9 cellular contexts compared by ENCODE assay signal in the genomic region with DNA sequence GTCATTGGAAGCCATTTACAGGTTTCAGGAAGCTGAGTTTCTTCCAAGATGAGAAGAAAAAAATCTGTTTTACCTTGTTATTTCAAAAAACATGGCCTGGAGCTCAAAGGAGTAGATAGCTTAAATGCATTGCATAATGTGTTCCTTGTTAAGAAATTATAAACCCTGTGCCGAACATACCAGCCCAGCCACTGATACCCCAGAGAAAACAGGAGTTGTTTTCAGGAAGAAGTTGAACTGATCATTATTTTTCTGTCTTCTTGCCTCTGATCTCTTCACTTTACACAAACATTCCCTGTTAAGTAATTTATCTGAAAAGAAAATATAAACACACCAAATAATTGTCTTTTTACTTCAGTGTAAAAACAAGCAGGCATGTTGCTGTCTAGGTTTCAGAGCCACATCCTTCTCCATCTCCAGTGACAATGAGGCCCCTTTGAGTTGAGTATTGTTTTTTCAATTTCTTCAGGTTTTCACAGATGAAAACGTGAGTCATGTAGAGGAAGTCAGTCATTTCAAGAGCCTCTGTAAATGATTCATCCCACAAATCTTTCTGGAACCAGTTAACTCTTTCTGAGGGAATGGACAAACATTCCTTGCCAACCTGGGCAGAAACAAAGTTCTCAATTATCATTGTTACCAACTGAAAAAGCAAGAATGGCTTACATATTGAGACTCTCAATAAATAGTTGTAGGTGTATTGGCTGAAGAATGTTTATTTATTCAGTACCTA.
DNase-seq lines count a peak whose midpoint lies in the region; ATAC-seq and TF ChIP-seq lines count a peak whose summit lies in the region.
"Had no signal": no experiment of that assay in that cellular context is flagged by ENCODE, and none has a peak within 500 bp of the region (broad histone marks: within the 10 kb centered on the region; RNA-seq: fewer than 3 reads in every experiment).

No MANE protein-coding gene starts in this region.

- no TSS peak for BruUV-seq in PC-9 (replicated peaks; lab: Mats Ljungman, UMichigan)

- peak overlapping the region; percentile 3 for H3K4me3 Mint-ChIP-seq in type B pancreatic cell

- intact Hi-C loops in PC-9 (cut with micrococcal nuclease; ENCODE audit: unreplicated experiment) = loop anchor here (2.0 kb wide), 1 partner anchor 31 kb away; no protein-coding TSS in a partner anchor

- H3K79me2 ChIP-seq in PC-9 (ENCODE audit: low read depth) = no peaks in the 10 kb centered on the region

- H3K4me2 ChIP-seq in PC-9 = no peak overlapping the region

- H3K27me3 ChIP-seq in PC-9 (ENCODE audit: insufficient read depth, low read depth) = no peaks in the 10 kb centered on the region

- peak; percentile 0 for DNase-seq in NCI-H2029 (lab: John Stamatoyannopoulos, UW)
- DNase-seq in NCI-H2029 treated with DMSO at 0.1 percent for 48 hours (lab: John Stamatoyannopoulos, UW) = no peak
- peak; percentile 5 to 71 for DNase-seq in PC-9
- DNase-seq in fibroblast of the conjunctiva (ENCODE audit: low read depth) = peak; percentile 27
- DNase-seq in type B pancreatic cell (ENCODE audit: extremely low spot score, unreplicated experiment) = no peak
- no peak for DNase-seq in G401 (ENCODE audit: low spot score)
- DNase-seq in cerebellar nuclear complex (lab: John Stamatoyannopoulos, UW) = no peak

- in situ Hi-C loops in G401 (cut with HindIII; ENCODE audit: low sequenced_read_pairs) = no loop called here

- peaks cover 17% of the 10 kb centered on the region for H3K4me1 Mint-ChIP-seq in type B pancreatic cell (ENCODE audit: unreplicated experiment)

- 0 out of 2 replicates have a peak, but pooled peaks cover 5% of the 10 kb centered on the region for H3K4me1 ChIP-seq in PC-9 (replicated peaks; ENCODE audit: insufficient read depth)

- H4K20me1 ChIP-seq in PC-9 (ENCODE audit: insufficient read depth) = no peaks in the 10 kb centered on the region

- no peaks in the 10 kb centered on the region for H3K36me3 Mint-ChIP-seq in type B pancreatic cell

- H3K4me3 ChIP-seq in PC-9 = no peak overlapping the region

- no peaks in the 10 kb centered on the region for H3K9me2 ChIP-seq in PC-9 (ENCODE audit: insufficient read depth)

- H3K9me3 Mint-ChIP-seq in type B pancreatic cell = no peaks in the 10 kb centered on the region

- no peaks in the 10 kb centered on the region for H3K9me3 ChIP-seq in PC-9 (ENCODE audit: insufficient read depth, low read depth)

- H3K27ac Mint-ChIP-seq in type B pancreatic cell = no peak overlapping the region

- POLR2A ChIA-PET in PC-9 (lab: Charles Lee; ENCODE audit: unreplicated experiment) = no interaction called here

- ATAC-seq in HG03521 (IDR thresholded peaks at IDR 0.05; ENCODE audit: unreplicated experiment) = no peak

- no peaks in the 10 kb centered on the region for H3K36me3 ChIP-seq in PC-9 (ENCODE audit: low read depth)

- peaks cover 6% of the 10 kb centered on the region; the same call in 1 of the 2 replicates for H3F3A ChIP-seq in PC-9 (ENCODE audit: insufficient read depth, low read depth)

- H3K27me3 Mint-ChIP-seq in type B pancreatic cell = no peaks in the 10 kb centered on the region

- H3K27ac ChIP-seq in PC-9 = peak overlapping the region; percentile 46
- H3K27ac ChIP-seq: 22Rv1 had no signal

- H2AFZ ChIP-seq in PC-9 = no peak overlapping the region

- TF ChIP-seq CTCF in PC-9 (conservative IDR thresholded peaks at IDR 0.05) (no peak), type B pancreatic cell (conservative IDR thresholded peaks at IDR 0.05) (no peak)

- CTCF ChIA-PET in PC-9 (lab: Charles Lee) = no interaction called here

Comparison
In these comparisons a context has a peak if more than half of its experiments do, and no peak if none do; other contexts are left out.
1. DNase-seq: peak in NCI-H2029 (single experiment), PC-9 (2 of 2) and fibroblast of the conjunctiva (single experiment); none in NCI-H2029 treated with DMSO at 0.1 percent for 48 hours (single experiment), type B pancreatic cell (single experiment), G401 (single experiment) and cerebellar nuclear complex (0 of 2).